Comparison of ENCODE assay signal across 20 cellular contexts in genomic region chr9:97534961-97535594, GRCh38. TPM values are rescaled to one million over a fixed set of nuclear protein-coding genes. Genes with fewer than 3 reads are reported as not detected.
DNase-seq lines count a peak whose midpoint lies in the region; ATAC-seq and TF ChIP-seq lines count a peak whose summit lies in the region.
"Had no signal": no experiment of that assay in that cellular context is flagged by ENCODE, and none has a peak within 500 bp of the region (broad histone marks: within the 10 kb centered on the region; RNA-seq: fewer than 3 reads in every experiment).

No MANE protein-coding gene starts in this region.

- ATAC-seq in heart right ventricle (no peak), GM21576 (IDR thresholded peaks at IDR 0.05; ENCODE audit: unreplicated experiment) (no peak)
- no peak for ATAC-seq in activated T-cell treated with anti-CD3 and anti-CD28 coated beads, Interleukin-2, amount 50 U/mL, for 72 hours (replicated peaks in 1 of 2)

- H3K27ac Mint-ChIP-seq in activated T-cell treated with anti-CD3 and anti-CD28 coated beads, Interleukin-2, amount 50 U/mL, for 72 hours: no peak overlapping the region
- H3K27ac Mint-ChIP-seq: CD4-positive, alpha-beta T cell; GM23338 had no signal

- TF ChIP-seq CTCF in heart right ventricle (IDR thresholded peaks at IDR 0.05) (no peak), esophagus muscularis mucosa (IDR thresholded peaks at IDR 0.05) (no peak), sigmoid colon (IDR thresholded peaks at IDR 0.05) (no peak), uterus (IDR thresholded peaks at IDR 0.05) (no peak)

- 87 to 92% methylated on average over 10 of the region's 10 CpGs for WGBS in heart right ventricle, 2 donors
- 94% methylated on average over 10 of the region's 10 CpGs for WGBS in esophagus muscularis mucosa
- 93 to 95% methylated on average over 10 of the region's 10 CpGs for WGBS in sigmoid colon, 2 donors

- TF ChIP-seq EP300 in esophagus muscularis mucosa (IDR thresholded peaks at IDR 0.05) (no peak), sigmoid colon (IDR thresholded peaks at IDR 0.05) (no peak)

- H3K27me3 ChIP-seq in heart right ventricle (no peaks in the 10 kb centered on the region), esophagus muscularis mucosa (no peaks in the 10 kb centered on the region), sigmoid colon (no peaks in the 10 kb centered on the region), uterus (no peaks in the 10 kb centered on the region)

- H3K27ac ChIP-seq in heart right ventricle: peak overlapping the region in 6 of 10 donors; percentile 34 to 51 (median 46)
- H3K27ac ChIP-seq in esophagus muscularis mucosa (replicated peaks in 1 of 4): peak overlapping the region; percentile 63 to 92 (median 90)
- peak overlapping the region in 2 of 4 donors; percentile 60 to 65 for H3K27ac ChIP-seq in sigmoid colon
- H3K27ac ChIP-seq in uterus: peak overlapping the region; percentile 64 to 94

- H3K9me3 ChIP-seq in heart right ventricle (peaks cover 0 to 7% (median 0%) of the 10 kb centered on the region in 11 donors), esophagus muscularis mucosa (no peaks in the 10 kb centered on the region), sigmoid colon (no peaks in the 10 kb centered on the region), uterus (no peaks in the 10 kb centered on the region)
- H3K9me3 ChIP-seq: Caco-2 had no signal

- peaks cover under 1% of the 10 kb centered on the region for H3K4me1 Mint-ChIP-seq in activated T-cell treated with anti-CD3 and anti-CD28 coated beads, Interleukin-2, amount 50 U/mL, for 72 hours (ENCODE audit: low read depth)

- H3K9me3 Mint-ChIP-seq in activated T-cell treated with anti-CD3 and anti-CD28 coated beads, Interleukin-2, amount 50 U/mL, for 72 hours: no peaks in the 10 kb centered on the region
- H3K9me3 Mint-ChIP-seq: CD4-positive, alpha-beta T cell; GM23338 had no signal

- intact Hi-C loops in heart right ventricle (cut with DNase I) (no loop called here), cardiac septum (cut with DNase I) (no loop called here), esophagus muscularis mucosa (cut with DNase I) (no loop called here), sigmoid colon (cut with DNase I) (loop anchor here (5.0 kb wide), 1 partner anchor 57 kb away; no protein-coding TSS in a partner anchor), uterus (cut with DNase I; ENCODE audit: low total_unique reads) (no loop called here)

- H3K4me3 ChIP-seq in heart right ventricle (no peak overlapping the region), esophagus muscularis mucosa (no peak overlapping the region), sigmoid colon (no peak overlapping the region), uterus (no peak overlapping the region)
- H3K4me3 ChIP-seq: GM23338 had no signal

- TF ChIP-seq POLR2A in esophagus muscularis mucosa (IDR thresholded peaks at IDR 0.05; ENCODE audit: low read depth) (no peak), sigmoid colon (IDR thresholded peaks at IDR 0.05) (no peak), uterus (IDR thresholded peaks at IDR 0.05) (no peak)

- H3K4me3 Mint-ChIP-seq in activated T-cell treated with anti-CD3 and anti-CD28 coated beads, Interleukin-2, amount 50 U/mL, for 72 hours: no peak overlapping the region
- H3K4me3 Mint-ChIP-seq: CD4-positive, alpha-beta T cell; GM23338 had no signal

- H3K27me3 Mint-ChIP-seq in activated T-cell treated with anti-CD3 and anti-CD28 coated beads, Interleukin-2, amount 50 U/mL, for 72 hours (ENCODE audit: low read depth): peaks cover 31% of the 10 kb centered on the region

- H3K4me1 ChIP-seq in heart right ventricle: peaks cover 6 to 57% (median 35%) of the 10 kb centered on the region in 9 donors
- peaks cover 38 to 81% (median 73%) of the 10 kb centered on the region in 4 donors for H3K4me1 ChIP-seq in esophagus muscularis mucosa
- peaks cover 0 to 60% (median 50%) of the 10 kb centered on the region in 4 donors for H3K4me1 ChIP-seq in sigmoid colon
- peaks cover 0 to 7% of the 10 kb centered on the region in 2 donors for H3K4me1 ChIP-seq in uterus
- H3K4me1 ChIP-seq: Caco-2 had no signal

- H3K36me3 Mint-ChIP-seq in activated T-cell treated with anti-CD3 and anti-CD28 coated beads, Interleukin-2, amount 50 U/mL, for 72 hours (ENCODE audit: insufficient read depth in 2 of 2): no peaks in the 10 kb centered on the region

- H3K36me3 ChIP-seq in heart right ventricle (peaks cover 0 to 26% (median 0%) of the 10 kb centered on the region in 9 donors), esophagus muscularis mucosa (peaks cover 4 to 30% (median 11%) of the 10 kb centered on the region in 4 donors), sigmoid colon (peaks cover 0 to 13% (median 0%) of the 10 kb centered on the region in 4 donors), uterus (no peaks in the 10 kb centered on the region)

- DNase-seq in heart right ventricle (no peak), cardiac septum (ENCODE audit: low spot score) (no peak), esophagus muscularis mucosa (ENCODE audit: extremely low spot score) (no peak), sigmoid colon (peak; percentile 41), uterus (peak in 1 of 2 donors; percentile 15), NCI-H526 treated with DMSO at 0.1 percent for 48 hours (lab: John Stamatoyannopoulos, UW) (no peak)
- no peak for DNase-seq in activated T-cell treated with anti-CD3 and anti-CD28 coated beads, Interleukin-2, amount 50 U/mL, for 72 hours
- DNase-seq: Caco-2; CD4-positive, alpha-beta T cell; DMS153; GDM1; KBM-7; NCI-H1105; NCI-H1694; NCI-H2081 treated with DMSO at 0.1 percent for 48 hours; NCI-H748 treated with DMSO at 0.1 percent for 48 hours; OCI-M1; SHP77 treated with DMSO at 0.1 percent for 48 hours had no signal

RNA-seq across cellular contexts. Expression of gene TMOD1, which starts 33.6 kb away (rescaled TPM):
- total RNA-seq in heart right ventricle (100 to 1,000 TPM; 164 to 203 (median 181) TPM), cardiac septum (151 TPM), esophagus muscularis mucosa (10 to 100 TPM; 68.4 to 97.6 (median 71.6) TPM), sigmoid colon (10 to 100 TPM; 28.5 to 56.8 (median 38.5) TPM), uterus (10 to 100 TPM in 3 of 4 donors, 1 to 10 TPM in 1; 5.9 to 93.7 (median 22.2) TPM)
- polyA plus RNA-seq in heart right ventricle (10 to 100 TPM; 83.7 to 89.1 TPM), sigmoid colon (1 to 10 TPM; 1.6 to 5.8 (median 4.2) TPM)
- 1 to 10 TPM; 3.8 to 5.4 TPM for total RNA-seq in activated T-cell treated with anti-CD3 and anti-CD28 coated beads, Interleukin-2, amount 50 U/mL, for 72 hours
